Comparison of ENCODE assay signal across 23 cellular contexts in genomic region chr3:79040091-79040490, GRCh38.
DNase-seq lines count a peak whose midpoint lies in the region; ATAC-seq, FAIRE-seq and TF ChIP-seq lines count a peak whose summit lies in the region.
"Had no signal": no experiment of that assay in that cellular context is flagged by ENCODE, and none has a peak within 500 bp of the region (broad histone marks: within the 10 kb centered on the region; RNA-seq: fewer than 3 reads in every experiment).

No MANE protein-coding gene starts in this region.

- POLR2A ChIA-PET in A549 (lab: Yijun Ruan, JAX) = interaction anchor here (1.5 kb wide), 1 partner anchor 21 kb away, joined by 7 read pairs; no protein-coding TSS in a partner anchor

- H3K79me2 ChIP-seq in GM23248 (ENCODE audit: insufficient read depth) (no peaks in the 10 kb centered on the region), smooth muscle cell (ENCODE audit: low read depth) (no peaks in the 10 kb centered on the region)

- in situ Hi-C loops in GM23248 (cut with MboI) = no loop called here

- 0 out of 3 replicates have a peak, but pooled peaks cover 5% of the 10 kb centered on the region for H3K4me1 ChIP-seq in A549
- peaks cover 35% of the 10 kb centered on the region for H3K4me1 ChIP-seq in GM23248 (ENCODE audit: insufficient read depth)
- no peaks in the 10 kb centered on the region for H3K4me1 ChIP-seq in smooth muscle cell (ENCODE audit: low read depth)
- no peaks in the 10 kb centered on the region for H3K4me1 ChIP-seq in psoas muscle
- H3K4me1 ChIP-seq: BLaER1 treated with 17β-estradiol and CSF1 and Interleukin-3, amounts not matched to agents 10 nM and 100 nM had no signal

- intact Hi-C loops in CD14-positive monocyte (cut with micrococcal nuclease) (no loop called here), psoas muscle (cut with DNase I) (no loop called here)

- ATAC-seq in A549 = no peak
- ATAC-seq in GM18498 (IDR thresholded peaks at IDR 0.05; ENCODE audit: unreplicated experiment) = no peak
- no peak for ATAC-seq in psoas muscle
- ATAC-seq: GM23338, HCT116 had no signal

- no peak for FAIRE-seq in A549 (lab: Jason Lieb, UNC)
- FAIRE-seq: GM12891, GM18507 had no signal

- H3K27me3 ChIP-seq in GM23248 (replicated peaks; ENCODE audit: insufficient read depth) = no peaks in the 10 kb centered on the region
- no peaks in the 10 kb centered on the region for H3K27me3 ChIP-seq in smooth muscle cell (ENCODE audit: low read depth)
- H3K27me3 ChIP-seq in psoas muscle (ENCODE audit: insufficient read depth in 3 of 3, low read length in 2 of 3) = no peaks in the 10 kb centered on the region
- H3K27me3 ChIP-seq: BLaER1 treated with 17β-estradiol and CSF1 and Interleukin-3, amounts not matched to agents 10 nM and 100 nM had no signal

- no peak for TF ChIP-seq CTCF in A549 (IDR thresholded peaks at IDR 0.05)
- TF ChIP-seq CTCF in smooth muscle cell (IDR thresholded peaks at IDR 0.05; ENCODE audit: borderline replicate concordance, insufficient read depth, poor library complexity, severe bottlenecking) = no peak
- TF ChIP-seq CTCF in CD14-positive monocyte (IDR thresholded peaks at IDR 0.05) = no peak
- TF ChIP-seq CTCF in psoas muscle (IDR thresholded peaks at IDR 0.05) = no peak

- no peak overlapping the region for H3K9ac ChIP-seq in GM23248
- H3K9ac ChIP-seq in smooth muscle cell (ENCODE audit: low read depth) = no peak overlapping the region
- H3K9ac ChIP-seq: BLaER1 treated with 17β-estradiol and CSF1 and Interleukin-3, amounts not matched to agents 10 nM and 100 nM had no signal

- H3K9me3 ChIP-seq in A549 = no peaks in the 10 kb centered on the region
- no peaks in the 10 kb centered on the region for H3K9me3 ChIP-seq in GM23248 (ENCODE audit: low read depth)
- no peaks in the 10 kb centered on the region for H3K9me3 ChIP-seq in smooth muscle cell (replicated peaks; ENCODE audit: low read depth)
- no peaks in the 10 kb centered on the region for H3K9me3 ChIP-seq in psoas muscle
- H3K9me3 ChIP-seq: BLaER1 treated with 17β-estradiol and CSF1 and Interleukin-3, amounts not matched to agents 10 nM and 100 nM had no signal

- H3K36me3 ChIP-seq in GM23248 (ENCODE audit: low read depth) (no peaks in the 10 kb centered on the region), smooth muscle cell (ENCODE audit: low read depth) (no peaks in the 10 kb centered on the region), psoas muscle (ENCODE audit: insufficient read depth in 1 of 2, low read depth in 1 of 2) (no peaks in the 10 kb centered on the region)
- H3K36me3 ChIP-seq: BLaER1 treated with 17β-estradiol and CSF1 and Interleukin-3, amounts not matched to agents 10 nM and 100 nM had no signal

- H3K4me3 Mint-ChIP-seq in CD14-positive monocyte = no peak overlapping the region
- H3K4me3 Mint-ChIP-seq: B cell; CD4-positive, CD25-positive, alpha-beta regulatory T cell; CD8-positive, alpha-beta memory T cell; GM23338; IgD-negative memory B cell had no signal

- H2AFZ ChIP-seq in GM23248 (no peak overlapping the region), smooth muscle cell (ENCODE audit: low read depth) (no peak overlapping the region)
- H2AFZ ChIP-seq: GM23338 had no signal

- H3K27ac ChIP-seq in A549 (no peak overlapping the region), GM23248 (peak overlapping the region; percentile 51), smooth muscle cell (ENCODE audit: low read depth) (peak overlapping the region; percentile 78), psoas muscle (no peak overlapping the region)
- H3K27ac ChIP-seq: HL-60 had no signal

- no peaks in the 10 kb centered on the region for H3K9me2 ChIP-seq in GM23248 (ENCODE audit: insufficient read depth)

- peak overlapping the region; percentile 53; the same call in 2 of the 3 replicates for H3K4me2 ChIP-seq in A549
- H3K4me2 ChIP-seq in GM23248 (ENCODE audit: unreplicated experiment) = peak overlapping the region; percentile 32
- no peak overlapping the region for H3K4me2 ChIP-seq in smooth muscle cell
- H3K4me2 ChIP-seq: BLaER1 treated with 17β-estradiol and CSF1 and Interleukin-3, amounts not matched to agents 10 nM and 100 nM; GM23338 had no signal

- H4K20me1 ChIP-seq in GM23248 (ENCODE audit: insufficient read depth) = no peaks in the 10 kb centered on the region
- no peaks in the 10 kb centered on the region for H4K20me1 ChIP-seq in smooth muscle cell (ENCODE audit: low read depth)
- H4K20me1 ChIP-seq: BLaER1 treated with 17β-estradiol and CSF1 and Interleukin-3, amounts not matched to agents 10 nM and 100 nM had no signal

- DNase-seq in A549 (ENCODE audit: low read depth in 1 of 2, low spot score in 1 of 2) (no peak), GM23248 (no peak), dedifferentiated amniotic fluid mesenchymal stem cell (ENCODE audit: extremely low spot score) (peak; percentile 4), smooth muscle cell (lab: John Stamatoyannopoulos, UW; ENCODE audit: unreplicated experiment) (no peak), CD14-positive monocyte (ENCODE audit: low spot score) (no peak), psoas muscle (no peak)
- DNase-seq: CD4-positive, CD25-positive, alpha-beta regulatory T cell; CD8-positive, alpha-beta memory T cell; COR-L47; DMS 273 treated with DMSO at 0.1 percent for 48 hours; DMS53; DND-41; KBM-7 had no signal

- TF ChIP-seq RAD21 in A549 (conservative IDR thresholded peaks at IDR 0.05 in 1 of 2, IDR thresholded peaks at IDR 0.05 in 1 of 2) = no peak

- TF ChIP-seq POLR2A in A549 (IDR thresholded peaks at IDR 0.05; ENCODE audit: low read length) = no peak

- H3K9me3 Mint-ChIP-seq in CD14-positive monocyte = peaks cover 0 to 2% (median 0%) of the 10 kb centered on the region in 7 donors
- H3K9me3 Mint-ChIP-seq: GM23338, HFFc6 had no signal

- CTCF ChIA-PET in A549 (lab: Yijun Ruan, JAX) = interaction anchor here (0.8 to 1.9 kb wide), 2 partner anchors 20 to 46 kb away, joined by 3 to 4 read pairs; no protein-coding TSS in a partner anchor

- H3K27me3 Mint-ChIP-seq in CD14-positive monocyte (ENCODE audit: low read depth in 3 of 3) = peaks cover 0 to 2% (median 0%) of the 10 kb centered on the region in 3 donors
- H3K27me3 Mint-ChIP-seq: B cell; CD4-positive, CD25-positive, alpha-beta regulatory T cell; IgD-negative memory B cell had no signal

- H3F3A ChIP-seq in GM23248 (ENCODE audit: insufficient read depth) (peaks cover 41% of the 10 kb centered on the region), smooth muscle cell (ENCODE audit: low read depth) (peaks cover 3% of the 10 kb centered on the region)

- H3K27ac Mint-ChIP-seq in CD14-positive monocyte = no peak overlapping the region
- H3K27ac Mint-ChIP-seq: B cell; CD4-positive, CD25-positive, alpha-beta regulatory T cell; CD8-positive, alpha-beta memory T cell; GM23338; IgD-negative memory B cell had no signal

- H3K36me3 Mint-ChIP-seq in CD14-positive monocyte = no peaks in the 10 kb centered on the region
- H3K36me3 Mint-ChIP-seq: CD4-positive, CD25-positive, alpha-beta regulatory T cell; CD8-positive, alpha-beta memory T cell; IgD-negative memory B cell had no signal

- no peak for TF ChIP-seq EP300 in A549 (IDR thresholded peaks at IDR 0.05)

- H3K4me1 Mint-ChIP-seq in CD14-positive monocyte = no peaks in the 10 kb centered on the region
- H3K4me1 Mint-ChIP-seq: B cell; CD4-positive, CD25-positive, alpha-beta regulatory T cell; CD8-positive, alpha-beta memory T cell had no signal

- H3K4me3 ChIP-seq in A549 (no peak overlapping the region), GM23248 (no peak overlapping the region), smooth muscle cell (no peak overlapping the region), psoas muscle (no peak overlapping the region)
- H3K4me3 ChIP-seq: BLaER1 treated with 17β-estradiol and CSF1 and Interleukin-3, amounts not matched to agents 10 nM and 100 nM; GM23338 had no signal

- 53% methylated on average over 6 of the region's 6 CpGs for WGBS in A549 (ENCODE audit: missing lambda C conversion rate)
- 97 to 100% methylated on average over 6 of the region's 6 CpGs for WGBS in GM23248 (ENCODE audit: low coverage in 1 of 2, low lambda C conversion rate in 2 of 2, missing lambda C conversion rate in 2 of 2), 2 experiments
- WGBS in smooth muscle cell (ENCODE audit: low lambda C conversion rate) = 90% methylated on average over 6 of the region's 6 CpGs
- 94 to 97% (median 95%) methylated on average over 6 of the region's 6 CpGs for WGBS in psoas muscle, 3 donors

TF ChIP-seq in A549, 52 proteins besides CTCF, POLR2A, EP300 and RAD21:
- TF ChIP-seq RNF2 (IDR thresholded peaks at IDR 0.05; ENCODE audit: borderline replicate concordance, low read depth) (peak; percentile 27; the same call in 1 of the 2 replicates), HOXB5 (CRISPR knock-in tag; IDR thresholded peaks at IDR 0.05) (no peak), CEBPB (IDR thresholded peaks at IDR 0.05) (no peak), MAFK (IDR thresholded peaks at IDR 0.05; ENCODE audit: partially characterized antibody) (peak; percentile 72), NR3C1 (IDR thresholded peaks at IDR 0.05) (no peak)
- TF ChIP-seq, protein P1, sequence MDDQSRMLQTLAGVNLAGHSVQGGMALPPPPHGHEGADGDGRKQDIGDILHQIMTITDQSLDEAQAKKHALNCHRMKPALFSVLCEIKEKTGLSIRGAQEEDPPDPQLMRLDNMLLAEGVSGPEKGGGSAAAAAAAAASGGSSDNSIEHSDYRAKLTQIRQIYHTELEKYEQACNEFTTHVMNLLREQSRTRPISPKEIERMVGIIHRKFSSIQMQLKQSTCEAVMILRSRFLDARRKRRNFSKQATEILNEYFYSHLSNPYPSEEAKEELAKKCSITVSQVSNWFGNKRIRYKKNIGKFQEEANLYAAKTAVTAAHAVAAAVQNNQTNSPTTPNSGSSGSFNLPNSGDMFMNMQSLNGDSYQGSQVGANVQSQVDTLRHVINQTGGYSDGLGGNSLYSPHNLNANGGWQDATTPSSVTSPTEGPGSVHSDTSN (IDR thresholded peaks at IDR 0.05) = no peak

Comparison
In these comparisons a context has a peak if more than half of its experiments do, and no peak if none do; other contexts are left out.
1. H3K27ac ChIP-seq: peak in GM23248 (single experiment) and smooth muscle cell (single experiment); none in A549 (0 of 2) and psoas muscle (single experiment).